In the genomic region with DNA sequence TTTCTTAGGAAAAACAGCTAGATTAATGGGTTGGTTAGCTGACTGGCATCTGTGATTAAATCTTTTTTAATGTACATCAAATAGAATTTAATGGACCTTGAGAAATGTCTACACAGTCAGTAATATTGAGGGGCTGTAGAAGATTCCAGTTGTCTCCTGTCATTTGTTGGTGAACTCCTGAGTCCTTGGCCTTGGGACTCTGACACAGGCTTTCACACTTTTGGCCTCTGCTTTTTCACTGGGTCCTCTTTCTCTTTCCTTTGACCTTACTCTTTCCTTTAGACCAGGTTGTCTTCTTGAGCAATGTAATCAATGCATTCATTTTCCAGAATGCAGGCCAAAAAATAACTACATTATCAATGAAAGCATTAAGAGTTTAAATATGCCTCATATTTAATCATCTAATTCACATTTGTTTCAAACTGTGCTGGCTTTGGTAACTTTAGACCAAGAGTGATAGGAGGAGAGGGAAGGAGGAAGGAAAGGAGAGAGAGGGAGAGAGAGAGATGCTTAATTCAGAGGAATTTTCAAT, we compare ENCODE assay signal across 22 cellular contexts.
"Had no signal": no experiment of that assay in that cellular context is flagged by ENCODE, and none has a peak within 500 bp of the region (broad histone marks: within the 10 kb centered on the region; RNA-seq: fewer than 3 reads in every experiment).

No MANE protein-coding gene starts in this region.

- H3K27me3 Mint-ChIP-seq: activated T-helper 17 cell treated with anti-CD3 and anti-CD28 coated beads, Interleukin-2, amount 50 U/mL, for 72 hours; progenitor cell of endocrine pancreas had no signal

- DNase-seq: activated CD4-positive, alpha-beta T cell treated with anti-CD3 and anti-CD28 coated beads, Interleukin-2, amount 50 U/mL, for 4 hours; activated CD4-positive, CD25-positive, alpha-beta regulatory T cell treated with anti-CD3 and anti-CD28 coated beads, Interleukin-2, amount 50 U/mL, for 72 hours; activated naive CD4-positive, alpha-beta T cell treated with Interleukin-2 at 50 U/mL for 16 hours; activated T-cell treated with anti-CD3 and anti-CD28 coated beads for 4 hours; erythroblast; gastrocnemius medialis; immature natural killer cell; left colon; lower lobe of right lung; naive thymus-derived CD8-positive, alpha-beta T cell; stimulated activated CD4-positive, alpha-beta T cell treated with anti-CD3 and anti-CD28 coated beads, Interleukin-15, amount 100 ng/mL, for 24 hours; stimulated activated CD4-positive, alpha-beta T cell treated with anti-CD3 and anti-CD28 coated beads, Interleukin-4, amount 100 ng/mL, for 1 hour; stimulated activated naive CD4-positive, alpha-beta T cell treated with Interleukin-2 at 50 U/mL for 16 hours; T-helper 1 cell; T1000; upper lobe of right lung had no signal

- H3K27ac Mint-ChIP-seq: activated T-helper 17 cell treated with anti-CD3 and anti-CD28 coated beads, Interleukin-2, amount 50 U/mL, for 72 hours; immature natural killer cell; naive thymus-derived CD8-positive, alpha-beta T cell; progenitor cell of endocrine pancreas had no signal

- H3K4me3 ChIP-seq: ascending aorta, breast epithelium, gastrocnemius medialis, lower lobe of right lung, right atrium auricular region, suprapubic skin, upper lobe of right lung had no signal

- H3K4me1 ChIP-seq: ascending aorta, breast epithelium, gastrocnemius medialis, lower lobe of right lung, suprapubic skin, upper lobe of right lung had no signal

- H3K27ac ChIP-seq: ascending aorta, breast epithelium, gastrocnemius medialis, lower lobe of right lung, right atrium auricular region, suprapubic skin, upper lobe of right lung had no signal

- H3K9me3 ChIP-seq: breast epithelium, gastrocnemius medialis, suprapubic skin, upper lobe of right lung had no signal

- H3K4me3 Mint-ChIP-seq: activated T-helper 17 cell treated with anti-CD3 and anti-CD28 coated beads, Interleukin-2, amount 50 U/mL, for 72 hours; immature natural killer cell; naive thymus-derived CD8-positive, alpha-beta T cell had no signal

- ATAC-seq: activated T-helper 17 cell treated with anti-CD3 and anti-CD28 coated beads, Interleukin-2, amount 50 U/mL, for 72 hours; gastrocnemius medialis; left colon; lower lobe of right lung; naive thymus-derived CD8-positive, alpha-beta T cell; upper lobe of right lung had no signal

- H3K4me1 Mint-ChIP-seq: activated T-helper 17 cell treated with anti-CD3 and anti-CD28 coated beads, Interleukin-2, amount 50 U/mL, for 72 hours; immature natural killer cell had no signal

- H3K27me3 ChIP-seq: ascending aorta, breast epithelium, gastrocnemius medialis, right atrium auricular region, suprapubic skin, upper lobe of right lung had no signal

- H3K36me3 ChIP-seq: ascending aorta, breast epithelium, gastrocnemius medialis, lower lobe of right lung, right atrium auricular region, suprapubic skin, upper lobe of right lung had no signal
